Comparison of ENCODE assay signal across 21 cellular contexts in genomic region chr7:47408675-47409074, GRCh38.
DNase-seq lines count a peak whose midpoint lies in the region; ATAC-seq and TF ChIP-seq lines count a peak whose summit lies in the region.
"Had no signal": no experiment of that assay in that cellular context is flagged by ENCODE, and none has a peak within 500 bp of the region (broad histone marks: within the 10 kb centered on the region; RNA-seq: fewer than 3 reads in every experiment).

No MANE protein-coding gene starts in this region.

- dilution Hi-C loops in mammary epithelial cell (cut with HindIII; ENCODE audit: low sequenced_read_pairs): no loop called here

- peak overlapping the region; percentile 56 for H2BK12ac ChIP-seq in trophoblast cell (ENCODE audit: low read length)

- H4K8ac ChIP-seq in trophoblast cell (ENCODE audit: low read depth, low read length): peak overlapping the region; percentile 11

- peak overlapping the region; percentile 57 for H2AK5ac ChIP-seq in trophoblast cell (ENCODE audit: low read length)

- H2BK5ac ChIP-seq in trophoblast cell (ENCODE audit: low read depth, low read length, poor library complexity): peak overlapping the region; percentile 57

- H4K91ac ChIP-seq in trophoblast cell (ENCODE audit: low read depth, low read length): peak overlapping the region; percentile 75

- H3K27me3 ChIP-seq in trophoblast cell (ENCODE audit: insufficient read depth, low read length) (no peaks in the 10 kb centered on the region), left ventricle myocardium inferior (ENCODE audit: low read depth) (no peaks in the 10 kb centered on the region), mammary epithelial cell (ENCODE audit: insufficient read depth, low read length) (no peaks in the 10 kb centered on the region)
- H3K27me3 ChIP-seq: BLaER1 treated with 17β-estradiol and CSF1 and Interleukin-3, amounts not matched to agents 10 nM and 100 nM had no signal

- H3K18ac ChIP-seq in trophoblast cell (ENCODE audit: low read length): peak overlapping the region; percentile 28

- H3K4me1 ChIP-seq in trophoblast cell (ENCODE audit: control insufficient read depth in 1 of 2, insufficient read depth in 2 of 2, low read length in 2 of 2): peaks cover 4 to 5% of the 10 kb centered on the region in 2 experiments
- peaks cover 32% of the 10 kb centered on the region for H3K4me1 ChIP-seq in left ventricle myocardium inferior
- peaks cover 34% of the 10 kb centered on the region for H3K4me1 ChIP-seq in mammary epithelial cell (ENCODE audit: insufficient read depth, low read length)

- no peak overlapping the region for H3K9ac ChIP-seq in trophoblast cell (ENCODE audit: low read length)
- H3K9ac ChIP-seq in mammary epithelial cell (ENCODE audit: insufficient read depth, low read length): no peak overlapping the region
- H3K9ac ChIP-seq: BLaER1 treated with 17β-estradiol and CSF1 and Interleukin-3, amounts not matched to agents 10 nM and 100 nM had no signal

- H3K36me3 ChIP-seq in trophoblast cell (ENCODE audit: control insufficient read depth in 1 of 2, insufficient read depth in 2 of 2, low read length in 2 of 2) (peaks cover 64 to 76% of the 10 kb centered on the region in 2 experiments), left ventricle myocardium inferior (peaks cover 29% of the 10 kb centered on the region), mammary epithelial cell (ENCODE audit: insufficient read depth, low read length) (no peaks in the 10 kb centered on the region)

- H3K23ac ChIP-seq in trophoblast cell (ENCODE audit: low read length): no peak overlapping the region

- H4K20me1 ChIP-seq in mammary epithelial cell (ENCODE audit: insufficient read depth, low read length): no peaks in the 10 kb centered on the region

- no peaks in the 10 kb centered on the region for H3K9me3 ChIP-seq in trophoblast cell (ENCODE audit: insufficient read depth, low read depth, low read length)
- no peaks in the 10 kb centered on the region for H3K9me3 ChIP-seq in left ventricle myocardium inferior (replicated peaks)
- no peaks in the 10 kb centered on the region for H3K9me3 ChIP-seq in mammary epithelial cell (replicated peaks; ENCODE audit: insufficient read depth, low read length)
- H3K9me3 ChIP-seq: BLaER1 treated with 17β-estradiol and CSF1 and Interleukin-3, amounts not matched to agents 10 nM and 100 nM had no signal

- intact Hi-C loops in left ventricle myocardium inferior (cut with micrococcal nuclease): no loop called here
- intact Hi-C loops in mammary epithelial cell (cut with micrococcal nuclease): loop anchor here (1.0 kb wide), 1 partner anchor 82 kb away; no protein-coding TSS in a partner anchor

- H2BK120ac ChIP-seq in trophoblast cell (ENCODE audit: insufficient read depth, low read length, poor library complexity): peak overlapping the region; percentile 21

- peak; percentile 12 for DNase-seq in activated CD8-positive, alpha-beta memory T cell treated with anti-CD3 and anti-CD28 coated beads, Interleukin-2, amount 50 U/mL, for 48 hours
- no peak for DNase-seq in activated CD8-positive, alpha-beta memory T cell treated with anti-CD3 and anti-CD28 coated beads, Interleukin-2, amount 50 U/mL, for 4 hours
- DNase-seq in left lobe of liver (ENCODE audit: low spot score): peak; percentile 11
- DNase-seq in trophoblast cell: no peak
- no peak for DNase-seq in HPDE6-E6E7 (ENCODE audit: extremely low spot score)
- no peak for DNase-seq in NK-92 (lab: John Stamatoyannopoulos, UW; ENCODE audit: unreplicated experiment)
- DNase-seq in left ventricle myocardium inferior: no peak
- DNase-seq in mammary epithelial cell: no peak
- DNase-seq: Calu3; CD8-positive, alpha-beta T cell; DMS153; Kasumi-1; NCI-H1694; NCI-H2081; NCI-H2171; NCI-H345; NCI-H524 treated with DMSO at 0.1 percent for 48 hours; NCI-H82; Right ventricle myocardium superior had no signal

- no peak overlapping the region for H3K14ac ChIP-seq in trophoblast cell (ENCODE audit: low read length)

- no peak overlapping the region for H3K4me3 ChIP-seq in trophoblast cell (ENCODE audit: low read depth, low read length)
- H3K4me3 ChIP-seq in left ventricle myocardium inferior: no peak overlapping the region
- H3K4me3 ChIP-seq in mammary epithelial cell (replicated peaks in 1 of 3; ENCODE audit: insufficient read depth in 1 of 3, low read depth in 2 of 3, low read length in 3 of 3): no peak overlapping the region
- H3K4me3 ChIP-seq: BLaER1 treated with 17β-estradiol and CSF1 and Interleukin-3, amounts not matched to agents 10 nM and 100 nM had no signal

- no CpG with 5 or more reads among the region's 5 CpGs for WGBS in trophoblast cell (ENCODE audit: extremely low coverage, insufficient coverage, insufficient read length)
- WGBS in mammary epithelial cell (ENCODE audit: low coverage, missing lambda C conversion rate): 94% methylated on average over 5 of the region's 5 CpGs

- H3K79me2 ChIP-seq in trophoblast cell (ENCODE audit: control insufficient read depth, insufficient read depth, low read length, poor library complexity) (peaks cover 2% of the 10 kb centered on the region), mammary epithelial cell (ENCODE audit: insufficient read depth, low read length) (no peaks in the 10 kb centered on the region)

- TF ChIP-seq CTCF in left ventricle myocardium inferior (IDR thresholded peaks at IDR 0.05; ENCODE audit: borderline replicate concordance) (no peak), mammary epithelial cell (conservative IDR thresholded peaks at IDR 0.05 in 1 of 2, IDR thresholded peaks at IDR 0.05 in 1 of 2; ENCODE audit: extremely low read depth in 1 of 2, insufficient read depth in 1 of 2, low read depth in 1 of 2, low read length in 2 of 2) (no peak)

- no peak overlapping the region for H3K4ac ChIP-seq in trophoblast cell (ENCODE audit: low read depth, low read length)

- H3K79me1 ChIP-seq in trophoblast cell (ENCODE audit: low read length): peaks cover 11% of the 10 kb centered on the region

- no peak overlapping the region for H4K12ac ChIP-seq in trophoblast cell (ENCODE audit: low read depth, low read length)

- CTCF ChIA-PET in mammary epithelial cell (lab: Charles Lee; ENCODE audit: low non-redundant PET): no interaction called here

- in situ Hi-C loops in mammary epithelial cell (cut with MboI; ENCODE audit: low sequenced_read_pairs in 2 of 2): no loop called here

- BruUV-seq in mammary epithelial cell (replicated peaks; lab: Mats Ljungman, UMichigan): no TSS peak

- peak overlapping the region; percentile 65 for H3K27ac ChIP-seq in trophoblast cell (ENCODE audit: low read depth, low read length)
- no peak overlapping the region for H3K27ac ChIP-seq in left ventricle myocardium inferior (replicated peaks)
- H3K27ac ChIP-seq in mammary epithelial cell (ENCODE audit: insufficient read depth, low read depth, low read length): no peak overlapping the region
- H3K27ac ChIP-seq: 22Rv1; BLaER1 treated with 17β-estradiol and CSF1 and Interleukin-3, amounts not matched to agents 10 nM and 100 nM had no signal

- H2AFZ ChIP-seq in trophoblast cell (ENCODE audit: insufficient read depth, low read length, poor library complexity): no peak overlapping the region
- H2AFZ ChIP-seq in mammary epithelial cell (ENCODE audit: low read depth, low read length): no peak overlapping the region

- no peak for ATAC-seq in left lobe of liver
- ATAC-seq: CD8-positive, alpha-beta T cell had no signal

- H3K4me2 ChIP-seq in trophoblast cell (ENCODE audit: low read length): no peak overlapping the region
- H3K4me2 ChIP-seq in mammary epithelial cell (ENCODE audit: insufficient read depth, low read depth, low read length): no peak overlapping the region
- H3K4me2 ChIP-seq: BLaER1 treated with 17β-estradiol and CSF1 and Interleukin-3, amounts not matched to agents 10 nM and 100 nM had no signal

Comparison
In these comparisons a context has a peak if more than half of its experiments do, and no peak if none do; other contexts are left out.
1. DNase-seq: peak in activated CD8-positive, alpha-beta memory T cell treated with anti-CD3 and anti-CD28 coated beads, Interleukin-2, amount 50 U/mL, for 48 hours (single experiment) and left lobe of liver (single experiment); none in activated CD8-positive, alpha-beta memory T cell treated with anti-CD3 and anti-CD28 coated beads, Interleukin-2, amount 50 U/mL, for 4 hours (single experiment), trophoblast cell (0 of 2), HPDE6-E6E7 (single experiment), NK-92 (single experiment), left ventricle myocardium inferior (single experiment) and mammary epithelial cell (single experiment).